ENCODE assay signal across 1 cellular context in genomic region chr10:117684673-117685211, GRCh38.
TF ChIP-seq lines count a peak whose summit lies in the region.

No MANE protein-coding gene starts in this region.

TF ChIP-seq in GM23338, 12 proteins besides CTCF, POLR2A, EP300 and RAD21 (continued from another document):
- TF ChIP-seq REST (IDR thresholded peaks at IDR 0.05; ENCODE audit: unreplicated experiment) (no peak), EZH2phosphoT487 (IDR thresholded peaks at IDR 0.05; ENCODE audit: unreplicated experiment) (no peak), ZNF114 (CRISPR knock-in tag; IDR thresholded peaks at IDR 0.05) (no peak), CREB1 (CRISPR knock-in tag; IDR thresholded peaks at IDR 0.05; ENCODE audit: low read depth) (no peak), STAT1 (IDR thresholded peaks at IDR 0.05; ENCODE audit: unreplicated experiment) (no peak), POLR2AphosphoS5 (IDR thresholded peaks at IDR 0.05; ENCODE audit: low read depth) (no peak)
